ENCODE assay signal across 8 cellular contexts in the genomic region with DNA sequence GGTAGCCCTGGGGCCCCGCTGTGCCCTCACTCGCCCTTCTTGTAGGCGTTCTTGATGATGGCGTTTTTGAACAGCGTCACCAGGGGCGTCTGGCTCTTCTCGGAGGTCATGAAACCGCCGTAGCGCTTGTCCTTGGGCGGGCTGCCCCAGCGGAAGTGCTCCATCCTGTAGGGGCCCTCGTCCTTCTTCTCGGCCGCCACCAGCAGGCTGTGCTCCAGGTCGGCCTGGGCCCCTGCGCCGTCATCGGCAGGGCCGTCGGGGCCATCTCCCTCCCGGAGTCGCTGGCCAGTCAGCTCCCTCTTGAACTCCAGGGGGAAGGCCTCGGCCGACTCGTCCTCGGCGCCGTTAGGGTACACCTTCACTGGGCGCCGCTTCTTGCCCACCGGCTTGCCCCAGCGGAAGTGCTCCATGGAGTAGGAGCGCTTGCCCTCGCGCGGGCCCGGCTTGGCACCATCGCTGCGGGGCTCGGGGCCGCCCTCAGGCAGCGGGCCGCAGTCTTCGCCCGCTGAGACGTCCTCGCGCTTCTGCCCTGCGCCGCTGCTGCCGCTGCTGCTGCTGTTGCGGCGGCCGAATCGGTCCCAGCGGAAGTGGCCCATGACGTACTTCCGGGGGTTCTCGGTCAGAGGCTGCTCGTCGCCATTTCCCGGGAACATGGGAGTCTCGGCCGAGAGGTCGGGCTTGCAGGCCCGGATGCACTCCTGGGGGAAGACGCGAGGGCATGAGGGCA. TPM values are rescaled to one million over a fixed set of nuclear protein-coding genes. Genes with fewer than 3 reads are reported as not detected.
DNase-seq lines count a peak whose midpoint lies in the region; ATAC-seq and TF ChIP-seq lines count a peak whose summit lies in the region.

No MANE protein-coding gene starts in this region.

- no peak overlapping the region for H3K27ac ChIP-seq in SK-N-SH (ENCODE audit: low read depth in 2 of 2, low read length in 1 of 2)

- POLR2A ChIA-PET in SK-N-SH (lab: Yijun Ruan, JAX): no interaction called here

- intact Hi-C loops in head of caudate nucleus (cut with DNase I): no loop called here

- no peaks in the 10 kb centered on the region for H3K9me3 ChIP-seq in SK-N-SH

- H3K79me2 ChIP-seq in SK-N-SH (ENCODE audit: insufficient read depth): no peaks in the 10 kb centered on the region

- no peak for TF ChIP-seq EP300 in SK-N-SH (IDR thresholded peaks at IDR 0.05; ENCODE audit: borderline replicate concordance in 1 of 2, low read depth in 1 of 2, low read length in 1 of 2)

- no peak overlapping the region for H3K9ac ChIP-seq in SK-N-SH

- H3K36me3 ChIP-seq in SK-N-SH (replicated peaks in 1 of 2; ENCODE audit: control insufficient read depth in 1 of 2, insufficient read depth in 2 of 2, low read length in 1 of 2): no peaks in the 10 kb centered on the region

- CTCF ChIA-PET in SK-N-SH (lab: Yijun Ruan, JAX): interaction anchor here (1.2 kb wide), 1 partner anchor 32 kb away, joined by 3 read pairs; no protein-coding TSS in a partner anchor

- ATAC-seq in HG03045 (IDR thresholded peaks at IDR 0.05; ENCODE audit: unreplicated experiment) (peak; percentile 52), HG03521 (IDR thresholded peaks at IDR 0.05; ENCODE audit: unreplicated experiment) (no peak)

- no peaks in the 10 kb centered on the region for H4K20me1 ChIP-seq in SK-N-SH (ENCODE audit: insufficient read depth)

- peak; percentile 56 for DNase-seq in activated T-helper 1 cell treated with Interleukin-2 at 50 U/mL for 16 hours (ENCODE audit: low read depth)
- DNase-seq in head of caudate nucleus: peak in 28 of 42 donors; percentile 9 to 74 (median 42)
- peak; percentile 71 for DNase-seq in stimulated activated CD4-positive, alpha-beta T cell treated with anti-CD3 and anti-CD28 coated beads, Interleukin-12 subunit alpha, Interleukin-12 subunit beta, amount 100 ng/mL, for 4 hours
- no peak for DNase-seq in cerebellar nuclear complex (lab: John Stamatoyannopoulos, UW)
- no peak for DNase-seq in SIG-M5 (lab: John Stamatoyannopoulos, UW)
- no peak for DNase-seq in SK-N-SH

- peaks cover 9% of the 10 kb centered on the region; the same call in 1 of the 2 replicates for H3K27me3 ChIP-seq in SK-N-SH (ENCODE audit: insufficient read depth)

- no peak for TF ChIP-seq CTCF in SK-N-SH (IDR thresholded peaks at IDR 0.05)

- H2AFZ ChIP-seq in SK-N-SH (ENCODE audit: low read depth): no peak overlapping the region

- peaks cover 0 to 12% of the 10 kb centered on the region in 2 experiments; a peak in 1 of 4 replicates for H3K4me1 ChIP-seq in SK-N-SH (ENCODE audit: control insufficient read depth in 1 of 2, insufficient read depth in 2 of 2, low read depth in 1 of 2, low read length in 1 of 2)

- 96% methylated on average over 68 of the region's 69 CpGs for WGBS in SK-N-SH (ENCODE audit: low lambda C conversion rate)

- no peaks in the 10 kb centered on the region for H3K9me2 ChIP-seq in SK-N-SH

- H3K4me2 ChIP-seq in SK-N-SH: no peak overlapping the region

- H3K4me3 ChIP-seq in SK-N-SH (ENCODE audit: low read depth in 2 of 2, low read length in 1 of 2): no peak overlapping the region

- TF ChIP-seq RAD21 in SK-N-SH (IDR thresholded peaks at IDR 0.05; ENCODE audit: low read length): no peak

- no peaks in the 10 kb centered on the region for H3F3A ChIP-seq in SK-N-SH (replicated peaks; ENCODE audit: insufficient read depth)

TF ChIP-seq in SK-N-SH, 30 proteins besides CTCF, POLR2A, EP300 and RAD21:
- TF ChIP-seq MAX (IDR thresholded peaks at IDR 0.05; ENCODE audit: low read depth) (no peak), MXI1 (IDR thresholded peaks at IDR 0.05; ENCODE audit: low read depth, low read length) (no peak), GATA2 (CRISPR knock-in tag; IDR thresholded peaks at IDR 0.05) (no peak), TCF12 (IDR thresholded peaks at IDR 0.05) (no peak), YY1 (IDR thresholded peaks at IDR 0.05; ENCODE audit: low read depth) (no peak), RFX5 (IDR thresholded peaks at IDR 0.05; ENCODE audit: low read length) (no peak), FOXM1 (IDR thresholded peaks at IDR 0.05; ENCODE audit: low read depth) (no peak), EZH2phosphoT487 (IDR thresholded peaks at IDR 0.05; ENCODE audit: borderline replicate concordance, low read depth) (no peak), NFIC (IDR thresholded peaks at IDR 0.05; ENCODE audit: borderline replicate concordance) (no peak), CHD2 (IDR thresholded peaks at IDR 0.05; ENCODE audit: low read length, partially characterized antibody) (no peak), PBX3 (IDR thresholded peaks at IDR 0.05) (no peak), ELF1 (IDR thresholded peaks at IDR 0.05) (no peak), SIN3A (IDR thresholded peaks at IDR 0.05; ENCODE audit: borderline replicate concordance, low read depth, low read length) (no peak), IRF3 (IDR thresholded peaks at IDR 0.05; ENCODE audit: low read depth, low read length) (no peak), ZBTB33 (IDR thresholded peaks at IDR 0.05; ENCODE audit: borderline replicate concordance, low read depth) (no peak), RXRA (IDR thresholded peaks at IDR 0.05; ENCODE audit: borderline replicate concordance, low read depth) (no peak)
- TF ChIP-seq, protein P1, sequence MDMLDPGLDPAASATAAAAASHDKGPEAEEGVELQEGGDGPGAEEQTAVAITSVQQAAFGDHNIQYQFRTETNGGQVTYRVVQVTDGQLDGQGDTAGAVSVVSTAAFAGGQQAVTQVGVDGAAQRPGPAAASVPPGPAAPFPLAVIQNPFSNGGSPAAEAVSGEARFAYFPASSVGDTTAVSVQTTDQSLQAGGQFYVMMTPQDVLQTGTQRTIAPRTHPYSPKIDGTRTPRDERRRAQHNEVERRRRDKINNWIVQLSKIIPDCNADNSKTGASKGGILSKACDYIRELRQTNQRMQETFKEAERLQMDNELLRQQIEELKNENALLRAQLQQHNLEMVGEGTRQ (IDR thresholded peaks at IDR 0.05; ENCODE audit: borderline replicate concordance, low read depth, low read length): no peak

RNA-seq across cellular contexts. Expression of gene POMC, which starts 7.2 kb away (rescaled TPM):
- not detected in 2 replicates for polyA plus RNA-seq in SK-N-SH (2012; rRNA removed)
- polyA plus RNA-seq in SK-N-SH (2012; cell fraction: cytosol; rRNA removed): not detected in 2 replicates
- not detected in 2 replicates for polyA plus RNA-seq in SK-N-SH (2012; cell fraction: nucleus; rRNA removed)

Comparison
In these comparisons a context has a peak if more than half of its experiments do, and no peak if none do; other contexts are left out.
1. DNase-seq: peak in activated T-helper 1 cell treated with Interleukin-2 at 50 U/mL for 16 hours (single experiment), head of caudate nucleus (28 of 42) and stimulated activated CD4-positive, alpha-beta T cell treated with anti-CD3 and anti-CD28 coated beads, Interleukin-12 subunit alpha, Interleukin-12 subunit beta, amount 100 ng/mL, for 4 hours (single experiment); none in cerebellar nuclear complex (0 of 2), SIG-M5 (single experiment) and SK-N-SH (single experiment).